Comparison of ENCODE assay signal across 9 cellular contexts in the genomic region with DNA sequence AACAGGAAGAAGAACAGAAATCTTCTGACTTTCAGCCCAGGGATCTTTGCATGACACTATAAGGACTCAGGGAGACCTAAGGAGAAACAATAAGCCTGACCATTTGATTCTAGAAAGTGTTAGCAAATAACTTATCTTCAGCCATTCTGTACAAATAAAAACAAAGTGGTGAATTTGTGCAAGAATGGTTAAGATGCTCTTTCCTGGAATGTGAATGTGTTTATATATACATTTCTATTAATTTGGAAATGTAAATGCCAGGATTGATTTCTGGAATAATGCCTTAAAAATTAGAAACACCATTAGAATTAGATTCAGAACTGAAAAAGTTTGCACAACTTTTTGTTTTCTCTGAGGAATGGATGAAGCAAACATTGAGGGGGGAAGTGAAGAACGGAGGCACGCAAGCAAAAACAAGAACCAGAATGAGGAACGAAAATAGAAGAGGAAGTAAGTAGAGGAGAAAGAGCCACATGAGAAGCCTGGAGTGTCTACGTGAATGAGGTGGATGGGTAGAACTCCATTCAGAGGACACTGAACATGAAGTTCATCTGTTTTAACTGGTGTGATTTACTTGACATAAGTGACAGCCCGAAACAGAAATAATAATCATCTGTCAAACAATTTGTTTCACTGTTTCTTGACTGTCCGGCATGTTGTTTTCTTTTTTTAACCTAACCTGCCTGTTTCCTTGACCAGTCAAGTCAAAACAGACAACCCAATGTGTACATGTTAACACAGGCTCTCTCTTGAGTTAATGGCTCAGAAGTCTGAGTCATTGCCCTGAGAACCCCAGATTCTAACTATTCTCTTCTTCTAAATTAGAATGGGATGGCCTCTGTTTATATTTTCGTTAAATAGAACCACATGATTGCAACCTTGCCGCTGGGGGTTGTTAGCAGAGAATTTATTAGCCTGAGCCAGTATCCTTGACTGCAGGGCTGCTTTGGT.
A peak's percentile ranks its signal among the peaks of the same experiment; 100 is the strongest.
DNase-seq lines count a peak whose midpoint lies in the region; ATAC-seq, FAIRE-seq and TF ChIP-seq lines count a peak whose summit lies in the region.
"Had no signal": no experiment of that assay in that cellular context is flagged by ENCODE, and none has a peak within 500 bp of the region (broad histone marks: within the 10 kb centered on the region; RNA-seq: fewer than 3 reads in every experiment).

No MANE protein-coding gene starts in this region.

- peak; percentile 100 for FAIRE-seq in GM12878 (lab: Jason Lieb, UNC)

- WGBS in GM12878 (ENCODE audit: insufficient coverage, insufficient replicate concordance, low lambda C conversion rate, missing lambda C conversion rate) = 4% methylated on average over 8 of the region's 8 CpGs

- H3K4me3 Mint-ChIP-seq in activated T-cell treated with anti-CD3 and anti-CD28 coated beads, Interleukin-2, amount 50 U/mL, for 24 hours = no peak overlapping the region

- no peak for TF ChIP-seq POLR2A in GM12878 (IDR thresholded peaks at IDR 0.05; ENCODE audit: low read depth, low read length)

- TF ChIP-seq EP300 in GM12878 (IDR thresholded peaks at IDR 0.05; ENCODE audit: borderline replicate concordance in 1 of 2, control insufficient read depth in 1 of 2, low read depth in 2 of 2, low read length in 2 of 2) = peak in 1 of 2 experiments; percentile 76; a peak in 1 of 4 replicates

- ATAC-seq in HG03139 (IDR thresholded peaks at IDR 0.05; ENCODE audit: unreplicated experiment) = peak; percentile 88
- peak; percentile 86 for ATAC-seq in GM12878
- no peak for ATAC-seq in mucosa of descending colon

- no peaks in the 10 kb centered on the region for H3K27me3 ChIP-seq in GM12878 (replicated peaks in 1 of 2; ENCODE audit: control insufficient read depth in 2 of 2, insufficient read depth in 2 of 2, low read length in 1 of 2)

- intact Hi-C loops in GM12878 (cut with micrococcal nuclease; ENCODE audit: unreplicated experiment) = loop anchor here (2.0 to 10.0 kb wide), 3 partner anchors 38 to 274 kb away; no protein-coding TSS in a partner anchor
- intact Hi-C loops in mucosa of descending colon (cut with DNase I, micrococcal nuclease) = no loop called here

- DNase-seq in AG08396 (ENCODE audit: low spot score) (peak; percentile 5), GM19240 (ENCODE audit: insufficient read length, low spot score) (peak; percentile 20), GM12878 (ENCODE audit: low read depth, low spot score) (peak; percentile 79), mucosa of descending colon (no peak), retina (no peak), ecto neural progenitor cell (ENCODE audit: low spot score) (no peak)
- DNase-seq in activated T-cell treated with anti-CD3 and anti-CD28 coated beads, Interleukin-2, amount 50 U/mL, for 24 hours = no peak
- DNase-seq: DND-41 had no signal

- peak; percentile 33 for TF ChIP-seq RAD21 in GM12878 (IDR thresholded peaks at IDR 0.05; ENCODE audit: insufficient read depth, low read depth, low read length)

- RAD21 ChIA-PET in GM12878 (lab: Charles Lee; ENCODE audit: unreplicated experiment) = no interaction called here

- H3K36me3 ChIP-seq in GM12878 (ENCODE audit: control insufficient read depth in 2 of 2, insufficient read depth in 2 of 2, low read length in 1 of 2) = no peaks in the 10 kb centered on the region
- H3K36me3 ChIP-seq in mucosa of descending colon (ENCODE audit: low read depth) = no peaks in the 10 kb centered on the region

- TF ChIP-seq CTCF in GM12878 (IDR thresholded peaks at IDR 0.05 in 2 of 3, conservative IDR thresholded peaks at IDR 0.05 in 1 of 3; ENCODE audit: control insufficient read depth in 2 of 3, extremely low read depth in 1 of 3, insufficient read depth in 1 of 3, low read depth in 3 of 3, low read length in 3 of 3) (no peak), mucosa of descending colon (IDR thresholded peaks at IDR 0.05) (no peak)

- SMC1A ChIA-PET in GM12878 (lab: Charles Lee; ENCODE audit: uncharacterized antibody, unreplicated experiment) = no interaction called here

- no peaks in the 10 kb centered on the region for H3K27me3 Mint-ChIP-seq in activated T-cell treated with anti-CD3 and anti-CD28 coated beads, Interleukin-2, amount 50 U/mL, for 24 hours

- H3K4me3 ChIP-seq in GM12878 = peak overlapping the region; percentile 28; the same call in 1 of the 2 replicates
- no peak overlapping the region for H3K4me3 ChIP-seq in mucosa of descending colon

- in situ Hi-C loops in GM12878 (cut with MboI) = no loop called here

- H3K27ac ChIP-seq in GM12878 (ENCODE audit: control insufficient read depth, insufficient read depth) = peak overlapping the region; percentile 90

- no peaks in the 10 kb centered on the region for H3K36me3 Mint-ChIP-seq in activated T-cell treated with anti-CD3 and anti-CD28 coated beads, Interleukin-2, amount 50 U/mL, for 24 hours (ENCODE audit: low read depth)

- CTCF ChIA-PET in GM12878 (lab: Yijun Ruan, JAX) = no interaction called here

- H3K9ac ChIP-seq in GM12878 (ENCODE audit: control insufficient read depth, insufficient read depth, low read length) = peak overlapping the region; percentile 59

- POLR2A ChIA-PET in GM12878 (lab: Charles Lee) = no interaction called here

- H3K27ac Mint-ChIP-seq in activated T-cell treated with anti-CD3 and anti-CD28 coated beads, Interleukin-2, amount 50 U/mL, for 24 hours = no peak overlapping the region

- peaks cover 7% of the 10 kb centered on the region for H3K4me1 Mint-ChIP-seq in activated T-cell treated with anti-CD3 and anti-CD28 coated beads, Interleukin-2, amount 50 U/mL, for 24 hours (ENCODE audit: low read depth)

- peak overlapping the region; percentile 82 for H3K4me2 ChIP-seq in GM12878 (ENCODE audit: control insufficient read depth, insufficient read depth)

- no peaks in the 10 kb centered on the region for H3K79me2 ChIP-seq in GM12878 (ENCODE audit: control insufficient read depth, insufficient read depth, low read length)

- H3K9me3 Mint-ChIP-seq in activated T-cell treated with anti-CD3 and anti-CD28 coated beads, Interleukin-2, amount 50 U/mL, for 24 hours = no peaks in the 10 kb centered on the region

- peaks cover 46% of the 10 kb centered on the region for H3K4me1 ChIP-seq in GM12878 (ENCODE audit: control insufficient read depth, insufficient read depth, low read length)
- no peaks in the 10 kb centered on the region for H3K4me1 ChIP-seq in mucosa of descending colon (ENCODE audit: low read depth)

- H3K9me3 ChIP-seq in GM12878 (replicated peaks; ENCODE audit: control insufficient read depth, insufficient read depth, low read length) (no peaks in the 10 kb centered on the region), mucosa of descending colon (no peaks in the 10 kb centered on the region)

- H2AFZ ChIP-seq in GM12878 (ENCODE audit: control insufficient read depth, low read depth, low read length) = peak overlapping the region; percentile 42

- BruUV-seq in GM12878 (replicated peaks; lab: Mats Ljungman, UMichigan) = no TSS peak

- H4K20me1 ChIP-seq in GM12878 (ENCODE audit: control insufficient read depth, insufficient read depth) = no peaks in the 10 kb centered on the region

TF ChIP-seq in GM12878, 131 proteins besides CTCF, POLR2A, EP300 and RAD21 (continues in another document):
- TF ChIP-seq, protein P1, sequence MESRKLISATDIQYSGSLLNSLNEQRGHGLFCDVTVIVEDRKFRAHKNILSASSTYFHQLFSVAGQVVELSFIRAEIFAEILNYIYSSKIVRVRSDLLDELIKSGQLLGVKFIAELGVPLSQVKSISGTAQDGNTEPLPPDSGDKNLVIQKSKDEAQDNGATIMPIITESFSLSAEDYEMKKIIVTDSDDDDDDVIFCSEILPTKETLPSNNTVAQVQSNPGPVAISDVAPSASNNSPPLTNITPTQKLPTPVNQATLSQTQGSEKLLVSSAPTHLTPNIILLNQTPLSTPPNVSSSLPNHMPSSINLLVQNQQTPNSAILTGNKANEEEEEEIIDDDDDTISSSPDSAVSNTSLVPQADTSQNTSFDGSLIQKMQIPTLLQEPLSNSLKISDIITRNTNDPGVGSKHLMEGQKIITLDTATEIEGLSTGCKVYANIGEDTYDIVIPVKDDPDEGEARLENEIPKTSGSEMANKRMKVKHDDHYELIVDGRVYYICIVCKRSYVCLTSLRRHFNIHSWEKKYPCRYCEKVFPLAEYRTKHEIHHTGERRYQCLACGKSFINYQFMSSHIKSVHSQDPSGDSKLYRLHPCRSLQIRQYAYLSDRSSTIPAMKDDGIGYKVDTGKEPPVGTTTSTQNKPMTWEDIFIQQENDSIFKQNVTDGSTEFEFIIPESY (IDR thresholded peaks at IDR 0.05) = no peak
- no peak for TF ChIP-seq STAT1 (conservative IDR thresholded peaks at IDR 0.05)
- no peak for TF ChIP-seq KLF5 (IDR thresholded peaks at IDR 0.05; ENCODE audit: partially characterized antibody)
- TF ChIP-seq, protein P2, sequence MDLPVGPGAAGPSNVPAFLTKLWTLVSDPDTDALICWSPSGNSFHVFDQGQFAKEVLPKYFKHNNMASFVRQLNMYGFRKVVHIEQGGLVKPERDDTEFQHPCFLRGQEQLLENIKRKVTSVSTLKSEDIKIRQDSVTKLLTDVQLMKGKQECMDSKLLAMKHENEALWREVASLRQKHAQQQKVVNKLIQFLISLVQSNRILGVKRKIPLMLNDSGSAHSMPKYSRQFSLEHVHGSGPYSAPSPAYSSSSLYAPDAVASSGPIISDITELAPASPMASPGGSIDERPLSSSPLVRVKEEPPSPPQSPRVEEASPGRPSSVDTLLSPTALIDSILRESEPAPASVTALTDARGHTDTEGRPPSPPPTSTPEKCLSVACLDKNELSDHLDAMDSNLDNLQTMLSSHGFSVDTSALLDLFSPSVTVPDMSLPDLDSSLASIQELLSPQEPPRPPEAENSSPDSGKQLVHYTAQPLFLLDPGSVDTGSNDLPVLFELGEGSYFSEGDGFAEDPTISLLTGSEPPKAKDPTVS (IDR thresholded peaks at IDR 0.05; ENCODE audit: low read depth, low read length) = no peak
- peak; percentile 53; the same call in 1 of the 2 replicates for TF ChIP-seq CHD2 (IDR thresholded peaks at IDR 0.05; ENCODE audit: borderline replicate concordance, low read depth, low read length)
- TF ChIP-seq FOXK2 (IDR thresholded peaks at IDR 0.05) = peak; percentile 63
- no peak for TF ChIP-seq FOS (IDR thresholded peaks at IDR 0.05; ENCODE audit: borderline replicate concordance, extremely low read depth, insufficient read length)
- peak; percentile 83 for TF ChIP-seq RUNX3 (IDR thresholded peaks at IDR 0.05; ENCODE audit: low read length)

Comparison
In these comparisons a context has a peak if more than half of its experiments do, and no peak if none do; other contexts are left out.
1. DNase-seq: peak in AG08396 (single experiment), GM19240 (single experiment) and GM12878 (single experiment); none in activated T-cell treated with anti-CD3 and anti-CD28 coated beads, Interleukin-2, amount 50 U/mL, for 24 hours (single experiment), mucosa of descending colon (0 of 3), retina (single experiment) and ecto neural progenitor cell (single experiment).